In the genomic region with DNA sequence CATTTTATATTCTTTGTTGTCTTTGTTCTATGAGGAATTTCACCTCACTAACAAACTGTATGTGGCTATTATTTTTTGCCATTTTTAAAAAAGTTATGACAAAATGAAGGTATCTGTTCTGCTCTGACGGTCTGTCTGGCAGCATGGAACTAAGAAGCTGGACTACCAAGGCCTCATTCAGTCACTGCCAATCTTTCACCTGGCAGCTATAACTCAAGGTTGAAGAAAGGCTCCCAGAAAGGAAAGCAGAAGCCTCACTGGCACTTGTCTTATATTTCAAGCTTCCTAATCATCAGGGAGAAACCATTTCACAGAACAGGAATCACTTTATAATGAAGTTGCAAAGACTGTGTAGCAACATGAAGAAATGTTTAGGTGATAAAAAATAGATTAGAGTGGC, we compare ENCODE assay signal across 25 cellular contexts. TPM values are rescaled to one million over a fixed set of nuclear protein-coding genes. Genes with fewer than 3 reads are reported as not detected.
DNase-seq lines count a peak whose midpoint lies in the region; ATAC-seq, FAIRE-seq and TF ChIP-seq lines count a peak whose summit lies in the region.
"Had no signal": no experiment of that assay in that cellular context is flagged by ENCODE, and none has a peak within 500 bp of the region (broad histone marks: within the 10 kb centered on the region; RNA-seq: fewer than 3 reads in every experiment).

No MANE protein-coding gene starts in this region.

- intact Hi-C loops in endothelial cell of umbilical vein (cut with micrococcal nuclease) (no loop called here), psoas muscle (cut with DNase I) (no loop called here)

- H3K79me2 ChIP-seq in endothelial cell of umbilical vein (ENCODE audit: control insufficient read depth, insufficient read depth, low read length) = no peaks in the 10 kb centered on the region

- dilution Hi-C loops in endothelial cell of umbilical vein (cut with MboI; ENCODE audit: extremely low pct_ligation_motif_present, low sequenced_read_pairs) = no loop called here

- DNase-seq in LNCaP clone FGC (ENCODE audit: low read depth) (peak; percentile 14), endothelial cell of umbilical vein (ENCODE audit: low read depth, low spot score) (no peak), psoas muscle (no peak), NCI-H774 (lab: John Stamatoyannopoulos, UW) (no peak)
- no peak for DNase-seq in stimulated activated CD4-positive, alpha-beta T cell treated with anti-CD3 and anti-CD28 coated beads, Interleukin-15, amount 100 ng/mL, for 24 hours
- DNase-seq: 8988T; ACHN; AML-193; BE2C; CD4-positive, alpha-beta T cell; CD8-positive, alpha-beta memory T cell; DMS 273 treated with DMSO at 0.1 percent for 48 hours; DMS79; EL; GDM1; GOT3 had no signal

- CTCF ChIA-PET in endothelial cell of umbilical vein (lab: Charles Lee) = interaction anchor here (1.5 kb wide), 2 partner anchors 12 to 18 kb away, joined by 3 to 4 read pairs; no protein-coding TSS in a partner anchor

- no peaks in the 10 kb centered on the region for H3K27me3 ChIP-seq in endothelial cell of umbilical vein (ENCODE audit: control insufficient read depth in 2 of 2, insufficient read depth in 2 of 2, low read length in 2 of 2)
- no peaks in the 10 kb centered on the region for H3K27me3 ChIP-seq in psoas muscle (ENCODE audit: insufficient read depth in 3 of 3, low read length in 2 of 3)
- H3K27me3 ChIP-seq: BE2C; BLaER1 treated with 17β-estradiol and CSF1 and Interleukin-3, amounts not matched to agents 10 nM and 100 nM had no signal

- POLR2A ChIA-PET in endothelial cell of umbilical vein (lab: Charles Lee) = no interaction called here

- H3K4me3 ChIP-seq in LNCaP clone FGC (ENCODE audit: low read depth, low read length) (no peak overlapping the region), endothelial cell of umbilical vein (replicated peaks in 1 of 3; ENCODE audit: insufficient read depth in 1 of 3, low read depth in 1 of 3, low read length in 3 of 3) (no peak overlapping the region), psoas muscle (no peak overlapping the region)
- H3K4me3 ChIP-seq: A549; BLaER1 treated with 17β-estradiol and CSF1 and Interleukin-3, amounts not matched to agents 10 nM and 100 nM; GM12878; HAP-1 had no signal

- H3K9me1 ChIP-seq in endothelial cell of umbilical vein (replicated peaks; ENCODE audit: control insufficient read depth, extremely low read depth, insufficient read depth, low read length) = no peaks in the 10 kb centered on the region

- H3K36me3 ChIP-seq in endothelial cell of umbilical vein (ENCODE audit: control insufficient read depth in 2 of 2, extremely low read depth in 1 of 2, insufficient read depth in 2 of 2, low read length in 2 of 2) = peaks cover 8 to 14% of the 10 kb centered on the region in 2 experiments
- H3K36me3 ChIP-seq in psoas muscle (ENCODE audit: insufficient read depth in 1 of 2, low read depth in 1 of 2) = peaks cover 0 to 39% of the 10 kb centered on the region in 2 donors
- H3K36me3 ChIP-seq: BE2C had no signal

- H3K27ac ChIP-seq in endothelial cell of umbilical vein (ENCODE audit: insufficient read depth, low read depth, low read length) (no peak overlapping the region), psoas muscle (no peak overlapping the region)
- H3K27ac ChIP-seq: A549; BLaER1 treated with 17β-estradiol and CSF1 and Interleukin-3, amounts not matched to agents 10 nM and 100 nM had no signal

- no peaks in the 10 kb centered on the region for H4K20me1 ChIP-seq in endothelial cell of umbilical vein (replicated peaks; ENCODE audit: control insufficient read depth, extremely low read depth, insufficient read depth, low read length)

- H3K4me2 ChIP-seq in endothelial cell of umbilical vein (ENCODE audit: insufficient read depth, low read length) = no peak overlapping the region
- H3K4me2 ChIP-seq: A549; BLaER1 treated with 17β-estradiol and CSF1 and Interleukin-3, amounts not matched to agents 10 nM and 100 nM had no signal

- WGBS in psoas muscle, 3 donors = 12 to 41% (median 18%) methylated on average over 1 of the region's 1 CpG

- H3K9ac ChIP-seq in endothelial cell of umbilical vein (replicated peaks; ENCODE audit: extremely low read depth, insufficient read depth, low read length) = no peak overlapping the region
- H3K9ac ChIP-seq: BLaER1 treated with 17β-estradiol and CSF1 and Interleukin-3, amounts not matched to agents 10 nM and 100 nM had no signal

- H3K4me1 ChIP-seq in endothelial cell of umbilical vein (ENCODE audit: control insufficient read depth, extremely low read depth, insufficient read depth, low read length) (peaks cover 5% of the 10 kb centered on the region), psoas muscle (peaks cover 13% of the 10 kb centered on the region)
- H3K4me1 ChIP-seq: A549; BE2C; BLaER1 treated with 17β-estradiol and CSF1 and Interleukin-3, amounts not matched to agents 10 nM and 100 nM; HAP-1 had no signal

- no TSS peak for BruUV-seq in endothelial cell of umbilical vein (replicated peaks; lab: Mats Ljungman, UMichigan)

- H2AFZ ChIP-seq in endothelial cell of umbilical vein (ENCODE audit: low read depth, low read length) = no peak overlapping the region

- FAIRE-seq in endothelial cell of umbilical vein (lab: Jason Lieb, UNC) = peak; percentile 35
- FAIRE-seq: A549, D721Med, GM12878, GM18507, H54 had no signal

- H3K9me3 ChIP-seq in endothelial cell of umbilical vein (replicated peaks; ENCODE audit: control insufficient read depth, insufficient read depth, low read length) = no peaks in the 10 kb centered on the region
- H3K9me3 ChIP-seq in psoas muscle = no peaks in the 10 kb centered on the region
- H3K9me3 ChIP-seq: A549; BE2C; BLaER1 treated with 17β-estradiol and CSF1 and Interleukin-3, amounts not matched to agents 10 nM and 100 nM; HAP-1 had no signal

- no peak for TF ChIP-seq POLR2A in endothelial cell of umbilical vein (IDR thresholded peaks at IDR 0.05; ENCODE audit: low read depth, low read length)

- TF ChIP-seq CTCF in LNCaP clone FGC (IDR thresholded peaks at IDR 0.05; ENCODE audit: control insufficient read depth, extremely low read depth, insufficient read depth) = no peak
- TF ChIP-seq CTCF in endothelial cell of umbilical vein (IDR thresholded peaks at IDR 0.05; ENCODE audit: extremely low read depth in 1 of 2, insufficient read depth in 1 of 2, low read depth in 1 of 2, low read length in 2 of 2) = no peak
- no peak for TF ChIP-seq CTCF in psoas muscle (IDR thresholded peaks at IDR 0.05)

- ATAC-seq in psoas muscle (peak; percentile 85 to 94 (median 90)), GM18519 (IDR thresholded peaks at IDR 0.05; ENCODE audit: low FRiP score, unreplicated experiment) (no peak)
- ATAC-seq: A549, GM12878 had no signal

TF ChIP-seq in endothelial cell of umbilical vein, 7 proteins besides CTCF, POLR2A, EP300 and RAD21:
- TF ChIP-seq EZH2 (IDR thresholded peaks at IDR 0.05; ENCODE audit: borderline replicate concordance, low read depth, low read length, severe bottlenecking) = no peak
- TF ChIP-seq, protein P1, sequence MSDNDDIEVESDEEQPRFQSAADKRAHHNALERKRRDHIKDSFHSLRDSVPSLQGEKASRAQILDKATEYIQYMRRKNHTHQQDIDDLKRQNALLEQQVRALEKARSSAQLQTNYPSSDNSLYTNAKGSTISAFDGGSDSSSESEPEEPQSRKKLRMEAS (IDR thresholded peaks at IDR 0.05; ENCODE audit: insufficient read depth, insufficient read length) = no peak
- no peak for TF ChIP-seq MYC (IDR thresholded peaks at IDR 0.05; ENCODE audit: low read depth, low read length)
- no peak for TF ChIP-seq JUN (IDR thresholded peaks at IDR 0.05; ENCODE audit: borderline replicate concordance, insufficient read depth, insufficient read length, low read depth)
- TF ChIP-seq POLR2AphosphoS5 (IDR thresholded peaks at IDR 0.05; ENCODE audit: insufficient read depth, low read depth, low read length) = no peak
- TF ChIP-seq GATA2 (IDR thresholded peaks at IDR 0.05; ENCODE audit: insufficient read depth, insufficient read length, low read depth, low read length) = no peak
TF ChIP-seq in endothelial cell of umbilical vein: peak in this region for 0.

RNA-seq across cellular contexts. Expression of a gene that starts 18.7 kb away (rescaled TPM):
- total RNA-seq in endothelial cell of umbilical vein (not detected in 2 replicates), psoas muscle (not detected)
- polyA plus RNA-seq in endothelial cell of umbilical vein (0.18 and 0.25 TPM in 2 replicates), psoas muscle (under 1 TPM in 2 of 3 donors, not detected in 1; 0.01 to 0.06 TPM)
- polyA plus RNA-seq in endothelial cell of umbilical vein (2011; cell fraction: cytosol; rRNA removed) = 0.06 TPM in 1 of 2 replicates, not detected in the other
- polyA plus RNA-seq in endothelial cell of umbilical vein (2011; cell fraction: nucleus; rRNA removed) = 0.21 and 0.28 TPM in 2 replicates
- not detected in 2 replicates for polyA plus RNA-seq in endothelial cell of umbilical vein (2012)
- polyA minus RNA-seq in endothelial cell of umbilical vein = 0.06 TPM in 1 of 2 replicates, not detected in the other
- polyA minus RNA-seq in endothelial cell of umbilical vein (2011; cell fraction: cytosol; rRNA and poly(A)+ RNA removed) = not detected
- not detected in 2 replicates for polyA minus RNA-seq in endothelial cell of umbilical vein (2011; cell fraction: nucleus; rRNA and poly(A)+ RNA removed)
- total RNA-seq: CD4-positive, alpha-beta T cell; CD8-positive, alpha-beta memory T cell had no signal
- polyA plus RNA-seq: CD14-positive monocyte had no signal

RNA-seq across cellular contexts. Expression of a gene that starts 37.6 kb away (rescaled TPM):
- 65.8 and 75.0 TPM in 2 replicates for total RNA-seq in endothelial cell of umbilical vein
- polyA plus RNA-seq in endothelial cell of umbilical vein = 18.6 and 24.6 TPM in 2 replicates
- 30.5 and 31.9 TPM in 2 replicates for polyA plus RNA-seq in endothelial cell of umbilical vein (2011; cell fraction: cytosol; rRNA removed)
- 31.7 and 31.9 TPM in 2 replicates for polyA plus RNA-seq in endothelial cell of umbilical vein (2011; cell fraction: nucleus; rRNA removed)
- polyA plus RNA-seq in endothelial cell of umbilical vein (2012) = 67.4 and 74.6 TPM in 2 replicates
- polyA minus RNA-seq in endothelial cell of umbilical vein = 24.8 and 32.6 TPM in 2 replicates
- 9.7 TPM for polyA minus RNA-seq in endothelial cell of umbilical vein (2011; cell fraction: cytosol; rRNA and poly(A)+ RNA removed)
- polyA minus RNA-seq in endothelial cell of umbilical vein (2011; cell fraction: nucleus; rRNA and poly(A)+ RNA removed) = 37.9 and 47.1 TPM in 2 replicates
- total RNA-seq in psoas muscle = 10 to 100 TPM; 21.2 to 29.2 (median 23.8) TPM
- polyA plus RNA-seq in psoas muscle = 10 to 100 TPM; 17.0 to 33.0 (median 17.6) TPM
